Comparison of ENCODE assay signal across 8 cellular contexts in genomic region chr14:21476526-21476924, GRCh38. TPM values are rescaled to one million over a fixed set of nuclear protein-coding genes. Genes with fewer than 3 reads are reported as not detected.
DNase-seq lines count a peak whose midpoint lies in the region; ATAC-seq and TF ChIP-seq lines count a peak whose summit lies in the region.

No MANE protein-coding gene starts in this region.

- intact Hi-C loops in activated CD8-positive, alpha-beta T cell treated with anti-CD3 and anti-CD28 coated beads for 36 hours (cut with micrococcal nuclease), result loop anchor here (1.0 kb wide), 1 partner anchor 20 kb away; the partner anchor contains the start of gene CHD8
- intact Hi-C loops in naive thymus-derived CD4-positive, alpha-beta T cell (cut with micrococcal nuclease), result loop anchor here (2.0 to 10.0 kb wide), 6 partner anchors 51 to 1844 kb away; partner anchors contain the start of genes BCL2L2 (in 1 of the 2), DAD1 (in 1 of the 2), PABPN1 (in 1 of the 2) and PPP1R3E (in 1 of the 2)

- no peaks in the 10 kb centered on the region for H3K9me3 ChIP-seq in BE2C
- H3K9me3 ChIP-seq in KOPT-K1 (ENCODE audit: insufficient read depth, low read length, poor library complexity, severe bottlenecking), result no peaks in the 10 kb centered on the region
- no peaks in the 10 kb centered on the region for H3K9me3 ChIP-seq in naive thymus-derived CD4-positive, alpha-beta T cell (ENCODE audit: control insufficient read depth in 2 of 3, low read length in 3 of 3)

- DNase-seq in BE2C (no peak), GM19238 (ENCODE audit: insufficient read length, low spot score) (peak; percentile 37), epithelial cell of prostate (ENCODE audit: low read depth, low spot score) (no peak), stromal cell of bone marrow (ENCODE audit: low read depth) (peak; percentile 54), cortex of kidney (lab: John Stamatoyannopoulos, UW) (no peak)
- DNase-seq in activated CD8-positive, alpha-beta T cell treated with anti-CD3 and anti-CD28 coated beads for 36 hours, result no peak
- DNase-seq in naive thymus-derived CD4-positive, alpha-beta T cell, result peak in 1 of 9 donors; percentile 79

- H3K4me3 Mint-ChIP-seq in activated CD8-positive, alpha-beta T cell treated with anti-CD3 and anti-CD28 coated beads for 36 hours, result peak overlapping the region; percentile 98
- peak overlapping the region; percentile 96 to 100 (median 99) for H3K4me3 Mint-ChIP-seq in naive thymus-derived CD4-positive, alpha-beta T cell

- no peak for TF ChIP-seq CTCF in BE2C (IDR thresholded peaks at IDR 0.05; ENCODE audit: low read depth, low read length)
- no peak for TF ChIP-seq CTCF in activated CD8-positive, alpha-beta T cell treated with anti-CD3 and anti-CD28 coated beads for 36 hours (IDR thresholded peaks at IDR 0.05)

- POLR2A ChIA-PET in activated CD8-positive, alpha-beta T cell treated with anti-CD3 and anti-CD28 coated beads for 36 hours (lab: Charles Lee), result interaction anchor here (0.6 to 2.7 kb wide), 12 partner anchors 10 to 94 kb away, joined by 3 to 17 read pairs (median 4); partner anchors contain the start of gene METTL3
- POLR2A ChIA-PET in naive thymus-derived CD4-positive, alpha-beta T cell (lab: Charles Lee), result interaction anchor here (0.8 to 5.1 kb wide), 11 partner anchors 10 to 208 kb away, joined by 3 to 53 read pairs (median 4); partner anchors contain the start of genes CHD8, METTL3 and SALL2

- CTCF ChIA-PET in activated CD8-positive, alpha-beta T cell treated with anti-CD3 and anti-CD28 coated beads for 36 hours (lab: Charles Lee), result interaction anchor here (0.6 to 4.2 kb wide), 14 partner anchors 11 to 202 kb away, joined by 3 to 45 read pairs (median 7); partner anchors contain the start of genes CHD8, METTL3 and SALL2
- CTCF ChIA-PET in naive thymus-derived CD4-positive, alpha-beta T cell (lab: Charles Lee), result interaction anchor here (1.0 to 1.7 kb wide), 3 partner anchors 20 to 39 kb away, joined by 3 to 7 read pairs (median 5); partner anchors contain the start of gene CHD8

- no peaks in the 10 kb centered on the region; the same call in 1 of the 2 replicates for H3K36me3 ChIP-seq in BE2C
- peaks cover 32% of the 10 kb centered on the region for H3K36me3 ChIP-seq in KOPT-K1 (ENCODE audit: insufficient read depth, low read length)
- H3K36me3 ChIP-seq in naive thymus-derived CD4-positive, alpha-beta T cell (ENCODE audit: control insufficient read depth in 2 of 3, insufficient read depth in 3 of 3, low read length in 3 of 3), result peaks cover 0 to 22% (median 0%) of the 10 kb centered on the region in 3 experiments

- no peaks in the 10 kb centered on the region for H3K9me3 Mint-ChIP-seq in activated CD8-positive, alpha-beta T cell treated with anti-CD3 and anti-CD28 coated beads for 36 hours
- H3K9me3 Mint-ChIP-seq in naive thymus-derived CD4-positive, alpha-beta T cell, result no peaks in the 10 kb centered on the region

- H3K4me3 ChIP-seq in BE2C (ENCODE audit: low read depth, low read length), result peak overlapping the region; percentile 95
- H3K4me3 ChIP-seq in naive thymus-derived CD4-positive, alpha-beta T cell (ENCODE audit: low read length), result peak overlapping the region; percentile 99

- peaks cover 21% of the 10 kb centered on the region for H3K4me1 Mint-ChIP-seq in activated CD8-positive, alpha-beta T cell treated with anti-CD3 and anti-CD28 coated beads for 36 hours (ENCODE audit: low read depth)
- peaks cover 19 to 73% (median 54%) of the 10 kb centered on the region in 7 donors for H3K4me1 Mint-ChIP-seq in naive thymus-derived CD4-positive, alpha-beta T cell

- H3K36me3 Mint-ChIP-seq in activated CD8-positive, alpha-beta T cell treated with anti-CD3 and anti-CD28 coated beads for 36 hours (ENCODE audit: low read depth), result peaks cover 7% of the 10 kb centered on the region
- H3K36me3 Mint-ChIP-seq in naive thymus-derived CD4-positive, alpha-beta T cell, result peaks cover 3 to 21% (median 11%) of the 10 kb centered on the region in 5 donors

- peak overlapping the region; percentile 60 for H3K27ac ChIP-seq in KOPT-K1 (ENCODE audit: low read depth, low read length, poor library complexity, severe bottlenecking)
- H3K27ac ChIP-seq in epithelial cell of prostate, result peak overlapping the region; percentile 79
- H3K27ac ChIP-seq in naive thymus-derived CD4-positive, alpha-beta T cell (ENCODE audit: low read depth, low read length), result peak overlapping the region; percentile 88

- ATAC-seq in activated CD8-positive, alpha-beta T cell treated with anti-CD3 and anti-CD28 coated beads for 36 hours, result peak; percentile 52
- peak; percentile 63 for ATAC-seq in naive thymus-derived CD4-positive, alpha-beta T cell

- H3K27me3 ChIP-seq in BE2C, result no peaks in the 10 kb centered on the region
- no peaks in the 10 kb centered on the region for H3K27me3 ChIP-seq in naive thymus-derived CD4-positive, alpha-beta T cell (ENCODE audit: control insufficient read depth in 2 of 2, insufficient read depth in 2 of 2, low read length in 2 of 2)

- H3K4me1 ChIP-seq in BE2C, result no peaks in the 10 kb centered on the region
- H3K4me1 ChIP-seq in naive thymus-derived CD4-positive, alpha-beta T cell (ENCODE audit: control insufficient read depth in 2 of 2, insufficient read depth in 2 of 2, low read length in 2 of 2), result peaks cover 21 to 22% of the 10 kb centered on the region in 2 donors

- peak overlapping the region; percentile 99 for H3K27ac Mint-ChIP-seq in activated CD8-positive, alpha-beta T cell treated with anti-CD3 and anti-CD28 coated beads for 36 hours
- H3K27ac Mint-ChIP-seq in naive thymus-derived CD4-positive, alpha-beta T cell, result peak overlapping the region; percentile 93 to 100 (median 98)

- H3K27me3 Mint-ChIP-seq in activated CD8-positive, alpha-beta T cell treated with anti-CD3 and anti-CD28 coated beads for 36 hours, result no peaks in the 10 kb centered on the region
- no peaks in the 10 kb centered on the region for H3K27me3 Mint-ChIP-seq in naive thymus-derived CD4-positive, alpha-beta T cell

RNA-seq across cellular contexts. Expression of gene RAB2B, which starts 0.2 kb away (rescaled TPM):
- 39.2 TPM for polyA plus RNA-seq in BE2C (2012; ENCODE audit: insufficient read depth, insufficient read length, low read depth)
- 10 to 100 TPM; 18.2 to 19.8 TPM for total RNA-seq in activated CD8-positive, alpha-beta T cell treated with anti-CD3 and anti-CD28 coated beads for 36 hours
- total RNA-seq in naive thymus-derived CD4-positive, alpha-beta T cell, result 10 to 100 TPM; 26.6 to 32.8 (median 30.5) TPM
- 1 to 10 TPM; 5.6 to 9.9 TPM for polyA plus RNA-seq in naive thymus-derived CD4-positive, alpha-beta T cell

RNA-seq across cellular contexts. Expression of gene TOX4, which starts 0.5 kb away (rescaled TPM):
- 65.2 TPM for polyA plus RNA-seq in BE2C (2012; ENCODE audit: insufficient read depth, insufficient read length, low read depth)
- 10 to 100 TPM; 65.2 to 65.8 TPM for total RNA-seq in activated CD8-positive, alpha-beta T cell treated with anti-CD3 and anti-CD28 coated beads for 36 hours
- total RNA-seq in naive thymus-derived CD4-positive, alpha-beta T cell, result 100 to 1,000 TPM in 1 of 5 experiments, 10 to 100 TPM in 4; 78.5 to 116 (median 86.5) TPM
- polyA plus RNA-seq in naive thymus-derived CD4-positive, alpha-beta T cell, result 10 to 100 TPM; 70.5 to 98.3 TPM

RNA-seq across cellular contexts. Expression of gene CHD8, which starts 20.6 kb away (rescaled TPM):
- 88.1 TPM for polyA plus RNA-seq in BE2C (2012; ENCODE audit: insufficient read depth, insufficient read length, low read depth)
- total RNA-seq in activated CD8-positive, alpha-beta T cell treated with anti-CD3 and anti-CD28 coated beads for 36 hours, result 10 to 100 TPM; 82.3 to 85.3 TPM
- total RNA-seq in naive thymus-derived CD4-positive, alpha-beta T cell, result 100 to 1,000 TPM; 125 to 143 (median 133) TPM
- 10 to 100 TPM; 39.3 to 50.4 TPM for polyA plus RNA-seq in naive thymus-derived CD4-positive, alpha-beta T cell

RNA-seq across cellular contexts. Expression of gene METTL3, which starts 34.6 kb away (rescaled TPM):
- polyA plus RNA-seq in BE2C (2012; ENCODE audit: insufficient read depth, insufficient read length, low read depth), result 61.9 TPM
- 10 to 100 TPM; 66.7 to 70.8 TPM for total RNA-seq in activated CD8-positive, alpha-beta T cell treated with anti-CD3 and anti-CD28 coated beads for 36 hours
- total RNA-seq in naive thymus-derived CD4-positive, alpha-beta T cell, result 100 to 1,000 TPM in 2 of 5 experiments, 10 to 100 TPM in 3; 43.6 to 108 (median 75.3) TPM
- 10 to 100 TPM; 17.6 to 26.3 TPM for polyA plus RNA-seq in naive thymus-derived CD4-positive, alpha-beta T cell

RNA-seq across cellular contexts. Expression of gene SALL2, which starts 49.6 kb away (rescaled TPM):
- polyA plus RNA-seq in BE2C (2012; ENCODE audit: insufficient read depth, insufficient read length, low read depth), result 24.5 TPM
- total RNA-seq in activated CD8-positive, alpha-beta T cell treated with anti-CD3 and anti-CD28 coated beads for 36 hours, result 1 to 10 TPM; 2.9 to 3.5 TPM
- 1 to 10 TPM; 2.3 to 8.3 (median 3.9) TPM for total RNA-seq in naive thymus-derived CD4-positive, alpha-beta T cell
- polyA plus RNA-seq in naive thymus-derived CD4-positive, alpha-beta T cell, result 1 to 10 TPM; 4.2 to 5.9 TPM

Comparison
In these comparisons a context has a peak if more than half of its experiments do, and no peak if none do; other contexts are left out.
1. DNase-seq: peak in GM19238 (single experiment) and stromal cell of bone marrow (single experiment); none in BE2C (single experiment), activated CD8-positive, alpha-beta T cell treated with anti-CD3 and anti-CD28 coated beads for 36 hours (single experiment), epithelial cell of prostate (single experiment) and cortex of kidney (single experiment).
2. Peak in every context shown above with its lines, with median percentiles within 50 percentile points of each other: H3K27ac ChIP-seq.